ENCODE assay signal across 12 cellular contexts in the genomic region with DNA sequence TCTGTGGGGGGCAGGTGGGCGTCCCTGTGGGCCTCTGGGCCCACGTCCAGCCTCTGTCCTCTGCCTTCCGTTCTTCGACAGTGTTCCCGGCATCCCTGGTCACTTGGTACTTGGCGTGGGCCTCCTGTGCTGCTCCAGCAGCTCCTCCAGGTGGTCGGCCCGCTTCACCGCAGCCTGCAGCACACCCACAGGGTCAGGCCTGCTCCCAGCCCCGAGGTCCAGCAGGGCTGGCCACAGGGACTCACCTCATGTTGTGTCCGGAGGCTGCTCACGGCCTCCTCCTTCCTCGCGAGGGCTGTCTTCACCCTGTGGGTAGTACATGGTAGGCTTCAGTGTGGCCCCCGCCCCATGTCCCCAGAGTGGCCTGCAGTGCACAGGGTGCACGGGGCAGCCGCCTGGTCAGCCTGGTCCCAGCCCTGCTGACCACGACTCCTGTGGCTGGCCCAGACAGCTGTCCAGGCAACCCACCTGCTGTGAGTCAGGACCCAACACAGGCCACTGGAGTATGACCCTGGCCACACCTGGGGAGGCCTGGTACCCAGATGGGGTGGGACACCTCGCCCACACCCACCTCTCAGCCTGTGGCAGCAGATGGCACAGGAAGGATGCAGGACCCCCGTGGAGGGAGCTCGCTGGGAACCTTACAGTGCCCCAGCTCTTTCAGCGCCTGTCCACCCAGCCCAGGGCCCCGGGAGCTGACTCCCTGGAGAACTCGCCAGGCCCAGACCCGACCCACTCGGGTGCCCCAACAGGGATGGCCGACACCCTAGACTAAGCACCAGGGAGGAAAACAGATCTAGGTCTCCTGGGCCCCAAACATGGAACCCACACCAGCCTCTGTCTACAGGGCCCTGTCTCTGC. TPM values are rescaled to one million over a fixed set of nuclear protein-coding genes. Genes with fewer than 3 reads are reported as not detected.
A peak's percentile ranks its signal among the peaks of the same experiment; 100 is the strongest.
DNase-seq lines count a peak whose midpoint lies in the region; ATAC-seq and FAIRE-seq lines count a peak whose summit lies in the region.
"Had no signal": no experiment of that assay in that cellular context is flagged by ENCODE, and none has a peak within 500 bp of the region (broad histone marks: within the 10 kb centered on the region; RNA-seq: fewer than 3 reads in every experiment).

No MANE protein-coding gene starts in this region.

- H3K27ac Mint-ChIP-seq in stimulated activated naive CD8-positive, alpha-beta T cell treated with anti-CD3 and anti-CD28 coated beads, Interleukin-15, amount 100 ng/mL, for 72 hours: no peak overlapping the region
- H3K27ac Mint-ChIP-seq: T-helper 1 cell treated with Interleukin-12 subunit alpha and Interleukin-12 subunit beta and Interleukin-4 antibody, amounts not matched to agents 30 μg/mL and 1 μg/mL, for 36 hours had no signal

- peak; percentile 48 for FAIRE-seq in urothelium cell line (lab: Jason Lieb, UNC)
- FAIRE-seq: keratinocyte had no signal

- no peak overlapping the region for H3K4me3 Mint-ChIP-seq in stimulated activated naive CD8-positive, alpha-beta T cell treated with anti-CD3 and anti-CD28 coated beads, Interleukin-15, amount 100 ng/mL, for 72 hours
- H3K4me3 Mint-ChIP-seq: T-helper 1 cell treated with Interleukin-12 subunit alpha and Interleukin-12 subunit beta and Interleukin-4 antibody, amounts not matched to agents 30 μg/mL and 1 μg/mL, for 36 hours had no signal

- H3K4me1 Mint-ChIP-seq in stimulated activated naive CD8-positive, alpha-beta T cell treated with anti-CD3 and anti-CD28 coated beads, Interleukin-15, amount 100 ng/mL, for 72 hours: no peaks in the 10 kb centered on the region

- ATAC-seq in stimulated activated naive CD8-positive, alpha-beta T cell treated with anti-CD3 and anti-CD28 coated beads, Interleukin-15, amount 100 ng/mL, for 72 hours: peak; percentile 11
- ATAC-seq in stimulated activated naive CD8-positive, alpha-beta T cell treated with anti-CD3 and anti-CD28 coated beads, Interleukin-15, Interleukin-2, amounts not matched to agents 100 U/mL and 50 U/mL, for 24 hours: no peak
- no peak for ATAC-seq in GM19023 (IDR thresholded peaks at IDR 0.05; ENCODE audit: unreplicated experiment)

- H3K9me3 Mint-ChIP-seq in stimulated activated naive CD8-positive, alpha-beta T cell treated with anti-CD3 and anti-CD28 coated beads, Interleukin-15, amount 100 ng/mL, for 72 hours: no peaks in the 10 kb centered on the region
- H3K9me3 Mint-ChIP-seq: T-helper 1 cell treated with Interleukin-12 subunit alpha and Interleukin-12 subunit beta and Interleukin-4 antibody, amounts not matched to agents 30 μg/mL and 1 μg/mL, for 36 hours had no signal

- no peaks in the 10 kb centered on the region for H3K27me3 Mint-ChIP-seq in stimulated activated naive CD8-positive, alpha-beta T cell treated with anti-CD3 and anti-CD28 coated beads, Interleukin-15, amount 100 ng/mL, for 72 hours

- no peak for DNase-seq in stimulated activated naive CD8-positive, alpha-beta T cell treated with anti-CD3 and anti-CD28 coated beads, Interleukin-15, amount 100 ng/mL, for 72 hours
- no peak for DNase-seq in stimulated activated naive CD8-positive, alpha-beta T cell treated with anti-CD3 and anti-CD28 coated beads, Interleukin-15, Interleukin-2, amounts not matched to agents 100 U/mL and 50 U/mL, for 24 hours
- peak; percentile 55 for DNase-seq in globus pallidus (ENCODE audit: low spot score)
- DNase-seq in urothelium cell line (ENCODE audit: low spot score): no peak
- no peak for DNase-seq in A172 (ENCODE audit: low spot score)
- DNase-seq: NCI-H2227 treated with DMSO at 0.1 percent for 48 hours; stimulated activated CD4-positive, alpha-beta T cell treated with anti-CD3 and anti-CD28 coated beads, Interleukin-15, amount 100 ng/mL, for 24 hours had no signal

RNA-seq across cellular contexts. Expression of a gene that starts 23.9 kb away (rescaled TPM):
- 0.28 and 0.41 TPM in 2 replicates for total RNA-seq in A172 (2014; rRNA removed; shearing (Covaris generic))

RNA-seq across cellular contexts. Expression of a gene that starts 24.6 kb away (rescaled TPM):
- not detected in 2 replicates for total RNA-seq in A172 (2014; rRNA removed; shearing (Covaris generic))
- total RNA-seq: H4, suprapubic skin had no signal

RNA-seq across cellular contexts. Expression of a gene that starts 32.9 kb away (rescaled TPM):
- total RNA-seq in A172 (2014; rRNA removed; shearing (Covaris generic)): 10.0 and 21.1 TPM in 2 replicates

RNA-seq across cellular contexts. Expression of a gene that starts 49.0 kb away (rescaled TPM):
- 21.4 and 24.1 TPM in 2 replicates for total RNA-seq in A172 (2014; rRNA removed; shearing (Covaris generic))

RNA-seq across cellular contexts. Expression of a gene that starts 49.2 kb away (rescaled TPM):
- 100 and 123 TPM in 2 replicates for total RNA-seq in A172 (2014; rRNA removed; shearing (Covaris generic))
